36 cellular contexts compared by ENCODE assay signal in the genomic region with DNA sequence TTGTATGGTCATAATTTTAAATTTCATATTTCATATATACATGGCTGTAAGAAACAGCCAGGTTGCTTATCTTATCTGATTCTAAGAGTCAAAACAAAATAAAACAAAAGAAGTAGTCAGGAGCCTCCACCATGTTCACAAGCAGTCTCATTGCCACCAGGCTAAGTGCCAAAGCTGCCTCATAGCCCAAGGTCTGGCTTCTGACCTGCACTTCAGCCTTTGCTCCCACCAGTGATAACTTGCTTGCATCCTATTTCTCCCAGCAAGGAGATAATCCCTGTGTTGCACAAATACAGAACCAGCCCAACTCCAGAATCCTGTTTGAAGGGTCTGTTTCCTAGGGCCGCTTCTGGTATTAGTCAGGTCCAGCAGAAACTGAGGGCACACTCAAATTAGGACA. TPM values are rescaled to one million over a fixed set of nuclear protein-coding genes. Genes with fewer than 3 reads are reported as not detected.
"Had no signal": no experiment of that assay in that cellular context is flagged by ENCODE, and none has a peak within 500 bp of the region (broad histone marks: within the 10 kb centered on the region; RNA-seq: fewer than 3 reads in every experiment).

No MANE protein-coding gene starts in this region.

- H3K36me3 ChIP-seq: breast epithelium had no signal

- ATAC-seq: activated T-cell treated with anti-CD3 and anti-CD28 coated beads, Interleukin-2, amount 50 U/mL, for 4 hours; body of pancreas; PC-3; Right ventricle myocardium inferior; SK-N-SH treated with all-trans-retinoic acid at 6 μM for 48 hours; T-cell; T-helper 17 cell had no signal

- H3K27me3 ChIP-seq: body of pancreas, breast epithelium had no signal

- H3K4me1 ChIP-seq: body of pancreas, breast epithelium had no signal

- H3K4me3 ChIP-seq: body of pancreas, breast epithelium had no signal

- H3K9me3 ChIP-seq: body of pancreas, breast epithelium had no signal

- FAIRE-seq: astrocyte, RCC 7860 had no signal

- DNase-seq: activated B cell treated with CpG ODN at 0.5 μM for 24 hours; activated CD4-positive, alpha-beta memory T cell treated with anti-CD3 and anti-CD28 coated beads for 36 hours; activated CD4-positive, alpha-beta T cell treated with anti-CD3 and anti-CD28 coated beads for 4 hours; activated CD4-positive, alpha-beta T cell treated with anti-CD3 and anti-CD28 coated beads, Interleukin-2, amount 50 U/mL, for 1 hour; activated CD4-positive, CD25-positive, alpha-beta regulatory T cell treated with anti-CD3 and anti-CD28 coated beads, Interleukin-2, amount 50 U/mL, for 72 hours; activated CD8-positive, alpha-beta memory T cell treated with anti-CD3 and anti-CD28 coated beads, Interleukin-2, amount 50 U/mL, for 4 hours; activated naive CD4-positive, alpha-beta T cell; activated naive CD4-positive, alpha-beta T cell treated with anti-CD3 and anti-CD28 coated beads, Interleukin-2, amount 50 U/mL, for 16 hours; activated naive CD8-positive, alpha-beta T cell treated with anti-CD3 and anti-CD28 coated beads, Interleukin-2, amount 10 ng/mL, durations not matched to agents 7 days and 5 days; activated T-cell treated with anti-CD3 and anti-CD28 coated beads for 4 hours; activated T-cell treated with anti-CD3 and anti-CD28 coated beads, Interleukin-2, amount 50 U/mL, for 4 hours; KG1; MM.1S; MV-4-11; NCI-H1092; NCI-H1436 treated with DMSO at 0.1 percent for 48 hours; NCI-H187; NCI-H2029 treated with DMSO at 0.1 percent for 48 hours; NCI-H2107; NCI-H2171; NCI-H510A; NCI-H526; NCI-H748 treated with DMSO at 0.1 percent for 48 hours; NK-92 treated with Interleukin-12 subunit alpha and Interleukin-12 subunit beta, amount 100 ng/mL, for 24 hours; SIG-M5; T-cell; T-helper 17 cell had no signal

- H3K27ac ChIP-seq: body of pancreas, breast epithelium, RWPE1, VCaP had no signal

RNA-seq across cellular contexts. Expression of a gene that starts 53.9 kb away (rescaled TPM):
- total RNA-seq: activated B cell treated with CpG ODN at 0.5 μM for 24 hours, T-helper 17 cell had no signal

RNA-seq across cellular contexts. Expression of a gene that starts 58.7 kb away (rescaled TPM):
- total RNA-seq: PC-3 had no signal
